In genomic region chr14:24006872-24007721, GRCh38 we compare ENCODE assay signal across 1 cellular context.
A peak's percentile ranks its signal among the peaks of the same experiment; 100 is the strongest.
TF ChIP-seq lines count a peak whose summit lies in the region.

No MANE protein-coding gene starts in this region.

TF ChIP-seq in HepG2, 621 proteins besides CTCF, POLR2A, EP300 and RAD21 (continued from another document):
- TF ChIP-seq ARID4A (CRISPR knock-in tag; IDR thresholded peaks at IDR 0.05; ENCODE audit: borderline replicate concordance) (peak; percentile 25; the same call in 1 of the 2 replicates), EED (CRISPR knock-in tag; IDR thresholded peaks at IDR 0.05) (0 out of 2 replicates have a peak, but pooled peaks have one; percentile 29), ARHGAP35 (CRISPR knock-in tag; IDR thresholded peaks at IDR 0.05; ENCODE audit: borderline replicate concordance) (0 out of 2 replicates have a peak, but pooled peaks have one; percentile 45), ZSCAN9 (CRISPR knock-in tag; IDR thresholded peaks at IDR 0.05; ENCODE audit: borderline replicate concordance) (0 out of 2 replicates have a peak, but pooled peaks have one; percentile 44), RBFOX2 (IDR thresholded peaks at IDR 0.05; ENCODE audit: low read depth, low read length) (peak; percentile 69), POLR2G (IDR thresholded peaks at IDR 0.05; ENCODE audit: low read depth, low read length) (peak; percentile 59), E2F5 (CRISPR knock-in tag; conservative IDR thresholded peaks at IDR 0.05) (peak; percentile 64), ZNF891 (CRISPR knock-in tag; IDR thresholded peaks at IDR 0.05) (0 out of 2 replicates have a peak, but pooled peaks have one; percentile 29), ZNF281 (CRISPR knock-in tag; IDR thresholded peaks at IDR 0.05; ENCODE audit: borderline replicate concordance) (peak; percentile 97), ZFX (CRISPR knock-in tag; IDR thresholded peaks at IDR 0.05; ENCODE audit: low read depth) (peak; percentile 60), SKI (IDR thresholded peaks at IDR 0.05; ENCODE audit: partially characterized antibody) (peak; percentile 31), MXD3 (CRISPR knock-in tag; IDR thresholded peaks at IDR 0.05) (peak; percentile 80), ELF3 (CRISPR knock-in tag; IDR thresholded peaks at IDR 0.05) (0 out of 2 replicates have a peak, but pooled peaks have one; percentile 27), TFDP2 (CRISPR knock-in tag; IDR thresholded peaks at IDR 0.05) (peak; percentile 85), KDM3A (CRISPR knock-in tag; IDR thresholded peaks at IDR 0.05; ENCODE audit: low read depth) (peak; percentile 43; the same call in 1 of the 2 replicates), ZNF768 (CRISPR knock-in tag; IDR thresholded peaks at IDR 0.05) (peak; percentile 44; the same call in 1 of the 2 replicates), GABPB1 (CRISPR knock-in tag; IDR thresholded peaks at IDR 0.05) (peak; percentile 76; the same call in 1 of the 2 replicates), ZNF605 (CRISPR knock-in tag; IDR thresholded peaks at IDR 0.05) (0 out of 2 replicates have a peak, but pooled peaks have one; percentile 34), KLF15 (CRISPR knock-in tag; IDR thresholded peaks at IDR 0.05; ENCODE audit: borderline replicate concordance) (peak; percentile 35; the same call in 1 of the 2 replicates), E2F1 (CRISPR knock-in tag; IDR thresholded peaks at IDR 0.05) (peak; percentile 71; the same call in 1 of the 2 replicates), SATB2 (CRISPR knock-in tag; IDR thresholded peaks at IDR 0.05) (0 out of 2 replicates have a peak, but pooled peaks have one; percentile 70), MXD4 (CRISPR knock-in tag; IDR thresholded peaks at IDR 0.05) (peak; percentile 23; the same call in 1 of the 2 replicates), ZNF574 (CRISPR knock-in tag; IDR thresholded peaks at IDR 0.05) (peak; percentile 46; the same call in 1 of the 2 replicates)
